Comparison of ENCODE assay signal across 2 cellular contexts in genomic region chr1:3706651-3707297, GRCh38.
TF ChIP-seq lines count a peak whose summit lies in the region.

No MANE protein-coding gene starts in this region.

TF ChIP-seq in HEK293, 187 proteins besides CTCF, POLR2A, EP300 and RAD21:
- TF ChIP-seq GLIS2 (tag by site-specific recombination; IDR thresholded peaks at IDR 0.05): peak; percentile 27; the same call in 1 of the 2 replicates
- no peak for TF ChIP-seq ZFP41 (tag by site-specific recombination; IDR thresholded peaks at IDR 0.05; ENCODE audit: borderline replicate concordance)
- 0 out of 2 replicates have a peak, but pooled peaks have one; percentile 22 for TF ChIP-seq ZIC2 (tag by site-specific recombination; IDR thresholded peaks at IDR 0.05)

TF ChIP-seq in H1, 55 proteins besides CTCF, POLR2A, EP300 and RAD21:
- TF ChIP-seq CTBP2 (IDR thresholded peaks at IDR 0.05; ENCODE audit: borderline replicate concordance, insufficient read depth, insufficient read length, low read length) (no peak), CREB1 (IDR thresholded peaks at IDR 0.05) (no peak), GTF2F1 (IDR thresholded peaks at IDR 0.05; ENCODE audit: borderline replicate concordance, low read depth, low read length) (no peak)
